1 cellular context compared by ENCODE assay signal in the genomic region with DNA sequence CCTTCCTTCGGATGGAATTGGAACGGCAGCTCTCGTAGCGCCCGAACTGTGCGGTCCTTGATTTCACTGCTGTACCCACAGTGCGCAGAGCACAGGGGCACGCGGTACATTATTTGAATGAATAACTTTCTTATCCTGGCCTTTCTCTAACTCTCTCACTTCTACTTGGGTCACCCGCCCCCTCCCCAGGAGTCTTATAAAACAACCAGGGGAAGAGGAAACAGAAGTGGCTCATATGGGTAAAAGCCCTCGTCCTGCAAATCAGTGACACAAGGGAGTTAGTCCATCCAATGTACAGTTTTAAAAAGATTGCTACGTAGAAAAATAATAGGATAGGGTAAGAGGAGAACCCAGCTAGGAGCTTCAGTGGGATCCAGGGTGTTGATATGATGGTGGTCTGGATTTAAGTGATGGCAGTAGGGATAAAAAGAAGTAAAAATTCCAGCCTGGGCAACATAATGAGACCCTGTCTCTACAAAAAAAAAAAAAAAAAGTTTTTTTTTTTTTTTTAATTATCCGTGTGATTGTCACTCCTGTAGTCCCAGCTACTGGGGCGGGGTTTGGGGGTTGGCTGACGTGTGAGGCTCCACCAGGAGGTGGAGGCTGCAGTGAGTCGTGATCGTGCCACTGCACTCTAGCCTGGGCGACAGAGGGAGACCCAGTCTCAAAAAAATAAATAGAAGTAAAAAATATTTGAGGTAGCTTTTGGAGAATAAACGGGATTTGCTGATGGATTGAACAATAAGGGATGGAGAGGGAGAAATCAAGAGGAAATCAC.
TF ChIP-seq lines count a peak whose summit lies in the region.

No MANE protein-coding gene starts in this region.

TF ChIP-seq in endothelial cell of umbilical vein, 7 proteins besides CTCF, POLR2A, EP300 and RAD21:
- TF ChIP-seq, protein P1, sequence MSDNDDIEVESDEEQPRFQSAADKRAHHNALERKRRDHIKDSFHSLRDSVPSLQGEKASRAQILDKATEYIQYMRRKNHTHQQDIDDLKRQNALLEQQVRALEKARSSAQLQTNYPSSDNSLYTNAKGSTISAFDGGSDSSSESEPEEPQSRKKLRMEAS (IDR thresholded peaks at IDR 0.05; ENCODE audit: insufficient read depth, insufficient read length): no peak
- TF ChIP-seq JUN (IDR thresholded peaks at IDR 0.05; ENCODE audit: borderline replicate concordance, insufficient read depth, insufficient read length, low read depth) (no peak), POLR2AphosphoS5 (IDR thresholded peaks at IDR 0.05; ENCODE audit: insufficient read depth, low read depth, low read length) (no peak), MYC (IDR thresholded peaks at IDR 0.05; ENCODE audit: low read depth, low read length) (no peak), GATA2 (IDR thresholded peaks at IDR 0.05; ENCODE audit: insufficient read depth, insufficient read length, low read depth, low read length) (no peak), EZH2 (IDR thresholded peaks at IDR 0.05; ENCODE audit: borderline replicate concordance, low read depth, low read length, severe bottlenecking) (no peak), FOS (IDR thresholded peaks at IDR 0.05; ENCODE audit: borderline replicate concordance, insufficient read depth, low read length) (no peak)
